In the genomic region with DNA sequence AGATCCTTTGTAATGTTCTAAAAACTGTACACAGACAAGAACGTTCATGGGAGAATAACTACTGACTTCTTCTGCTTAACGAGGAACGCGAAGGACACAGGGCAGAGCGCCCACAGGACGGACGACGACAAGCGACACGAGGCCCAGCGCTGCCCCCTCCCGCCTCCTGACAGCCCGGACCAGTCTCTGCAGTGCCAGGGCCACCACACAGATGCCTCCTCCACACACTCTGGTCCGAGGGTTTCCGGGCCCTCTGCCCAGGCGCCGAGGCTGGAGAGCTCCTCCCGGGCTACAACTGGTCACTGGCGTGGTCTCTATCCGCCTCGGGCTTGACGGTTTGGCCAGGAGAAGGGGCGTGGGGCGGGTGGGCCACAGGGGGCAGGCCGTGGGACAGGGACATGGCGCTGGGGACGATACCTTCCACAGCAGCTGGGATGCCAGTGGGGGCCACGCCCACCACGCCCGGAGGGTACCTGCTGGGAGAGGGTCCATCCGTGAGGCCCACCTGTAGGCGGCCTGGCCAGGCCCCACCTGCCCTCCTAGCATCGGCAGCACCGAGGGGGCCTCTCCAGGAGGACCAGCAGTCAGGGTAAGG, we compare ENCODE assay signal across 13 cellular contexts. TPM values are rescaled to one million over a fixed set of nuclear protein-coding genes. Genes with fewer than 3 reads are reported as not detected.
DNase-seq lines count a peak whose midpoint lies in the region; ATAC-seq, FAIRE-seq and TF ChIP-seq lines count a peak whose summit lies in the region.
"Had no signal": no experiment of that assay in that cellular context is flagged by ENCODE, and none has a peak within 500 bp of the region (broad histone marks: within the 10 kb centered on the region; RNA-seq: fewer than 3 reads in every experiment).

No MANE protein-coding gene starts in this region.

- H3K27ac ChIP-seq in HepG2 (ENCODE audit: extremely low read length, insufficient read depth, low read length), result no peak overlapping the region
- peak overlapping the region in 4 of 5 donors; percentile 9 to 81 (median 47) for H3K27ac ChIP-seq in stomach
- H3K27ac ChIP-seq: SJCRH30 had no signal

- H3K36me3 ChIP-seq in HepG2 (replicated peaks in 1 of 2; ENCODE audit: control insufficient read depth in 1 of 2, insufficient read depth in 2 of 2, low read length in 2 of 2), result peaks cover 8 to 34% of the 10 kb centered on the region in 2 experiments
- peaks cover 41 to 70% (median 66%) of the 10 kb centered on the region in 4 donors for H3K36me3 ChIP-seq in stomach

- H3K27me3 ChIP-seq in HepG2 (ENCODE audit: control insufficient read depth in 1 of 2, insufficient read depth in 2 of 2, low read length in 2 of 2), result no peaks in the 10 kb centered on the region
- no peaks in the 10 kb centered on the region for H3K27me3 ChIP-seq in stomach
- H3K27me3 ChIP-seq: SJCRH30 had no signal

- no peak for TF ChIP-seq POLR2A in HepG2 (IDR thresholded peaks at IDR 0.05; ENCODE audit: insufficient read depth in 1 of 2, low read depth in 2 of 2, low read length in 2 of 2)
- no peak for TF ChIP-seq POLR2A in stomach (IDR thresholded peaks at IDR 0.05)

- H3K4me1 ChIP-seq in HepG2 (ENCODE audit: insufficient read depth, low read length), result 0 out of 2 replicates have a peak, but pooled peaks cover 10% of the 10 kb centered on the region
- H3K4me1 ChIP-seq in stomach, result peaks cover 48 to 97% (median 72%) of the 10 kb centered on the region in 4 donors

- H3K4me2 ChIP-seq in HepG2 (ENCODE audit: low read depth, low read length), result no peak overlapping the region

- no peaks in the 10 kb centered on the region for H4K20me1 ChIP-seq in HepG2 (ENCODE audit: insufficient read depth, low read length)

- no TSS peak for BruUV-seq in HepG2 (replicated peaks; lab: Mats Ljungman, UMichigan)

- intact Hi-C loops in HepG2 (cut with micrococcal nuclease; ENCODE audit: unreplicated experiment) (no loop called here), stomach (cut with DNase I; ENCODE audit: low total_unique reads) (no loop called here)

- TF ChIP-seq CTCF in HepG2 (CRISPR knock-in tag; IDR thresholded peaks at IDR 0.05) (no peak), stomach (IDR thresholded peaks at IDR 0.05) (no peak)

- H3K9me3 ChIP-seq in HepG2 (ENCODE audit: low read length) (no peaks in the 10 kb centered on the region), stomach (no peaks in the 10 kb centered on the region)
- H3K9me3 ChIP-seq: SJCRH30 had no signal

- peak; percentile 82 for DNase-seq in G401 (ENCODE audit: low spot score)
- DNase-seq in cerebellar nuclear complex (lab: John Stamatoyannopoulos, UW), result peak; percentile 36 to 37
- DNase-seq in HepG2 (ENCODE audit: low spot score), result no peak
- no peak for DNase-seq in stomach
- no peak for DNase-seq in NCI-H1694 treated with DMSO at 0.1 percent for 48 hours (lab: John Stamatoyannopoulos, UW)
- DNase-seq: AML-193, SJCRH30 had no signal

- FAIRE-seq in HepG2 (lab: Jason Lieb, UNC), result no peak
- FAIRE-seq: bronchial epithelial cell, TTC549 had no signal

- CTCF ChIA-PET in HepG2 (lab: Yijun Ruan, JAX; ENCODE audit: low intra/inter-chr PET ratio, low total read pairs), result no interaction called here

- WGBS in HepG2 (ENCODE audit: low lambda C conversion rate), result 96% methylated on average over 30 of the region's 34 CpGs
- 32 to 68% (median 61%) methylated on average over 18 to 34 of the region's 34 CpGs for WGBS in stomach, 5 donors

- H2AFZ ChIP-seq in HepG2 (ENCODE audit: low read length), result no peak overlapping the region

- H3K4me3 ChIP-seq in HepG2 (replicated peaks in 1 of 3; ENCODE audit: insufficient read depth in 1 of 3, low read depth in 2 of 3, low read length in 3 of 3) (no peak overlapping the region), stomach (no peak overlapping the region)
- H3K4me3 ChIP-seq: SJCRH30 had no signal

- TF ChIP-seq EP300 in HepG2 (IDR thresholded peaks at IDR 0.05; ENCODE audit: low read depth in 2 of 2, low read length in 2 of 2) (no peak), HepG2 (CRISPR knock-in tag; IDR thresholded peaks at IDR 0.05; ENCODE audit: borderline replicate concordance) (no peak), stomach (IDR thresholded peaks at IDR 0.05) (no peak)

- no peak for ATAC-seq in HepG2
- no peak for ATAC-seq in HG02642 (IDR thresholded peaks at IDR 0.05; ENCODE audit: poor library complexity, unreplicated experiment)
- ATAC-seq in HG03139 (IDR thresholded peaks at IDR 0.05; ENCODE audit: unreplicated experiment), result no peak
- no peak for ATAC-seq in HG03571 (IDR thresholded peaks at IDR 0.05; ENCODE audit: unreplicated experiment)
- ATAC-seq: naive thymus-derived CD8-positive, alpha-beta T cell had no signal

- no peak overlapping the region for H3K9ac ChIP-seq in HepG2 (ENCODE audit: insufficient read depth, low read depth, low read length)

- POLR2A ChIA-PET in HepG2 (lab: Yijun Ruan, JAX), result interaction anchor here (1.3 kb wide), 1 partner anchor 39 kb away, joined by 5 read pairs; no protein-coding TSS in a partner anchor

- in situ Hi-C loops in G401 (cut with HindIII; ENCODE audit: low sequenced_read_pairs), result no loop called here
- in situ Hi-C loops in HepG2 (cut with HindIII; ENCODE audit: extremely low pct_ligation_motif_present, low pct_unique_long_range_greater_than_20kb), result no loop called here

- no peaks in the 10 kb centered on the region for H3K79me2 ChIP-seq in HepG2 (ENCODE audit: insufficient read depth, low read length)

- TF ChIP-seq RAD21 in HepG2 (CRISPR knock-in tag; IDR thresholded peaks at IDR 0.05), result no peak

RNA-seq across cellular contexts. Expression of gene CTBP1, which starts 36.9 kb away (rescaled TPM):
- 265 and 287 TPM in 2 replicates for total RNA-seq in G401 (2014; rRNA removed; shearing (Covaris generic))
- total RNA-seq in HepG2 (2016; rRNA removed; fragmentation: Illumina TruSeq; extraction: Trizol) (106 and 112 TPM in 2 replicates), stomach (100 to 1,000 TPM in 3 of 5 donors, 10 to 100 TPM in 2; 85.0 to 415 (median 227) TPM)
- total RNA-seq in HepG2 (2016; cell fraction: cytosol; rRNA removed; fragmentation: Illumina TruSeq; extraction: Trizol; ENCODE audit: low read depth), result 119 TPM in 2 replicates
- total RNA-seq in HepG2 (2016; cell fraction: insoluble cytoplasmic fraction; rRNA removed; fragmentation: Illumina TruSeq; extraction: Trizol), result 83.8 and 121 TPM in 2 replicates
- 133 and 173 TPM in 2 replicates for total RNA-seq in HepG2 (2016; cell fraction: membrane; rRNA removed; fragmentation: Illumina TruSeq; extraction: Trizol)
- total RNA-seq in HepG2 (2016; cell fraction: nucleus; rRNA removed; fragmentation: Illumina TruSeq; extraction: Trizol), result 51.5 and 60.9 TPM in 2 replicates
- polyA plus RNA-seq in HepG2 (2011; rRNA removed) (78.5 and 123 TPM in 2 replicates), stomach (10 to 100 TPM; 72.7 to 90.4 (median 83.5) TPM)
- 87.2 and 182 TPM in 2 replicates for polyA plus RNA-seq in HepG2 (2011; cell fraction: cytosol; rRNA removed)
- polyA plus RNA-seq in HepG2 (2011; cell fraction: nucleus; rRNA removed), result 489 and 636 TPM in 2 replicates
- 69.0 and 92.6 TPM in 2 replicates for polyA plus RNA-seq in HepG2 (2012)
- polyA plus RNA-seq in HepG2 (2016; cell fraction: cytosol; fragmentation: Illumina TruSeq; extraction: Trizol; ENCODE audit: low read depth), result 49.5 and 64.7 TPM in 2 replicates
- 101 and 112 TPM in 2 replicates for polyA plus RNA-seq in HepG2 (2016; cell fraction: insoluble cytoplasmic fraction; fragmentation: Illumina TruSeq; extraction: Trizol; ENCODE audit: low read depth)
- polyA plus RNA-seq in HepG2 (2016; cell fraction: membrane; fragmentation: Illumina TruSeq; extraction: Trizol; ENCODE audit: low read depth), result 103 and 116 TPM in 2 replicates
- 152 and 155 TPM in 2 replicates for polyA plus RNA-seq in HepG2 (2016; cell fraction: nucleus; fragmentation: Illumina TruSeq; extraction: Trizol; ENCODE audit: insufficient read depth, low read depth)
- polyA minus RNA-seq in HepG2 (2011; rRNA and poly(A)+ RNA removed; ENCODE audit: low replicate concordance), result 136 and 350 TPM in 2 replicates
- 85.1 and 100 TPM in 2 replicates for polyA minus RNA-seq in HepG2 (2011; cell fraction: cytosol; rRNA and poly(A)+ RNA removed)
- polyA minus RNA-seq in HepG2 (2011; cell fraction: nucleus; rRNA and poly(A)+ RNA removed), result 47.7 and 48.4 TPM in 2 replicates

RNA-seq across cellular contexts. Expression of gene SPON2, which starts 39.7 kb away (rescaled TPM):
- 3.2 TPM in 1 of 2 replicates, not detected in the other for total RNA-seq in G401 (2014; rRNA removed; shearing (Covaris generic))
- total RNA-seq in HepG2 (2016; rRNA removed; fragmentation: Illumina TruSeq; extraction: Trizol), result 12.5 and 17.4 TPM in 2 replicates
- 4.7 and 5.3 TPM in 2 replicates for total RNA-seq in HepG2 (2016; cell fraction: cytosol; rRNA removed; fragmentation: Illumina TruSeq; extraction: Trizol; ENCODE audit: low read depth)
- total RNA-seq in HepG2 (2016; cell fraction: insoluble cytoplasmic fraction; rRNA removed; fragmentation: Illumina TruSeq; extraction: Trizol), result 13.2 and 25.5 TPM in 2 replicates
- 9.4 and 9.5 TPM in 2 replicates for total RNA-seq in HepG2 (2016; cell fraction: membrane; rRNA removed; fragmentation: Illumina TruSeq; extraction: Trizol)
- total RNA-seq in HepG2 (2016; cell fraction: nucleus; rRNA removed; fragmentation: Illumina TruSeq; extraction: Trizol), result 15.0 and 17.4 TPM in 2 replicates
- 55.2 and 80.8 TPM in 2 replicates for polyA plus RNA-seq in HepG2 (2011; rRNA removed)
- 34.7 and 69.3 TPM in 2 replicates for polyA plus RNA-seq in HepG2 (2011; cell fraction: cytosol; rRNA removed)
- 320 and 335 TPM in 2 replicates for polyA plus RNA-seq in HepG2 (2011; cell fraction: nucleus; rRNA removed)
- 21.8 and 46.8 TPM in 2 replicates for polyA plus RNA-seq in HepG2 (2012)
- 3.7 and 4.9 TPM in 2 replicates for polyA plus RNA-seq in HepG2 (2016; cell fraction: cytosol; fragmentation: Illumina TruSeq; extraction: Trizol; ENCODE audit: low read depth)
- 12.3 and 15.6 TPM in 2 replicates for polyA plus RNA-seq in HepG2 (2016; cell fraction: insoluble cytoplasmic fraction; fragmentation: Illumina TruSeq; extraction: Trizol; ENCODE audit: low read depth)
- 8.6 and 9.0 TPM in 2 replicates for polyA plus RNA-seq in HepG2 (2016; cell fraction: membrane; fragmentation: Illumina TruSeq; extraction: Trizol; ENCODE audit: low read depth)
- 34.9 and 43.2 TPM in 2 replicates for polyA plus RNA-seq in HepG2 (2016; cell fraction: nucleus; fragmentation: Illumina TruSeq; extraction: Trizol; ENCODE audit: insufficient read depth, low read depth)
- 0.65 and 46.4 TPM in 2 replicates for polyA minus RNA-seq in HepG2 (2011; rRNA and poly(A)+ RNA removed; ENCODE audit: low replicate concordance)
- polyA minus RNA-seq in HepG2 (2011; cell fraction: cytosol; rRNA and poly(A)+ RNA removed), result 20.2 and 29.8 TPM in 2 replicates
- polyA minus RNA-seq in HepG2 (2011; cell fraction: nucleus; rRNA and poly(A)+ RNA removed), result 33.9 and 38.4 TPM in 2 replicates
- 100 to 1,000 TPM in 1 of 5 donors, 10 to 100 TPM in 4; 12.8 to 224 (median 63.9) TPM for total RNA-seq in stomach
- polyA plus RNA-seq in stomach, result 10 to 100 TPM; 20.1 to 54.6 (median 40.6) TPM

Comparison
In these comparisons a context has a peak if more than half of its experiments do, and no peak if none do; other contexts are left out.
1. DNase-seq: peak in G401 (single experiment) and cerebellar nuclear complex (2 of 2); none in HepG2 (single experiment), stomach (single experiment) and NCI-H1694 treated with DMSO at 0.1 percent for 48 hours (single experiment).